In genomic region chr5:42392917-42393316, GRCh38 we compare ENCODE assay signal across 9 cellular contexts.
"Had no signal": no experiment of that assay in that cellular context is flagged by ENCODE, and none has a peak within 500 bp of the region (broad histone marks: within the 10 kb centered on the region; RNA-seq: fewer than 3 reads in every experiment).

No MANE protein-coding gene starts in this region.

- H3K4me2 ChIP-seq: KMS-11 had no signal

- H3K36me3 ChIP-seq: HAP-1 had no signal

- DNase-seq: GM23248, GOT3, H7, IMR-90, KBM-7 had no signal

- H2AFZ ChIP-seq: GM23248 had no signal

- H3K27ac ChIP-seq: GM23248, HL-60, KMS-11 had no signal

- H3K4me1 ChIP-seq: HAP-1 had no signal

- ATAC-seq: HCT116 had no signal

- H3K4me3 ChIP-seq: GM23248, HAP-1 had no signal

- H3K9me3 ChIP-seq: HAP-1 had no signal

- H3K9ac ChIP-seq: GM23248, KMS-11 had no signal
